8 cellular contexts compared by ENCODE assay signal in genomic region chr12:123532808-123533649, GRCh38. TPM values are rescaled to one million over a fixed set of nuclear protein-coding genes. Genes with fewer than 3 reads are reported as not detected.
A peak's percentile ranks its signal among the peaks of the same experiment; 100 is the strongest.
DNase-seq lines count a peak whose midpoint lies in the region; ATAC-seq, FAIRE-seq and TF ChIP-seq lines count a peak whose summit lies in the region.

No MANE protein-coding gene starts in this region.

- peak overlapping the region; percentile 95 for H3K4me2 ChIP-seq in A549

- H3K27me3 Mint-ChIP-seq in dendritic cell treated with granulocyte-macrophage colony-stimulating factor and Interleukin-4, amounts not matched to agents 40 ng/mL and 50 ng/mL, for 4 days, result peaks cover 71% of the 10 kb centered on the region

- intact Hi-C loops in dendritic cell treated with granulocyte-macrophage colony-stimulating factor and Interleukin-4, amounts not matched to agents 40 ng/mL and 50 ng/mL, for 4 days (cut with micrococcal nuclease), result loop anchor here (1.0 to 2.0 kb wide), 2 partner anchors 26 to 49 kb away; no protein-coding TSS in a partner anchor
- intact Hi-C loops in left colon (cut with DNase I, micrococcal nuclease), result no loop called here

- no peak for TF ChIP-seq CTCF in A549 (IDR thresholded peaks at IDR 0.05)

- H3K4me3 ChIP-seq in A549, result peak overlapping the region; percentile 60

- no peak for FAIRE-seq in A549 (lab: Jason Lieb, UNC)

- 7% methylated on average over 22 of the region's 79 CpGs for WGBS in A549 (ENCODE audit: missing lambda C conversion rate)

- no peak for TF ChIP-seq EP300 in A549 (IDR thresholded peaks at IDR 0.05)

- H3K36me3 Mint-ChIP-seq in dendritic cell treated with granulocyte-macrophage colony-stimulating factor and Interleukin-4, amounts not matched to agents 40 ng/mL and 50 ng/mL, for 4 days (ENCODE audit: low read depth), result peaks cover 28% of the 10 kb centered on the region

- H3K4me1 Mint-ChIP-seq in dendritic cell treated with granulocyte-macrophage colony-stimulating factor and Interleukin-4, amounts not matched to agents 40 ng/mL and 50 ng/mL, for 4 days (ENCODE audit: low read depth), result peaks cover 33% of the 10 kb centered on the region

- H3K27ac Mint-ChIP-seq in dendritic cell treated with granulocyte-macrophage colony-stimulating factor and Interleukin-4, amounts not matched to agents 40 ng/mL and 50 ng/mL, for 4 days, result peak overlapping the region; percentile 84

- POLR2A ChIA-PET in A549 (lab: Yijun Ruan, JAX), result interaction anchor here (0.6 to 0.7 kb wide), 2 partner anchors 8 to 72 kb away, joined by 4 to 5 read pairs; no protein-coding TSS in a partner anchor

- no peaks in the 10 kb centered on the region for H3K9me3 Mint-ChIP-seq in dendritic cell treated with granulocyte-macrophage colony-stimulating factor and Interleukin-4, amounts not matched to agents 40 ng/mL and 50 ng/mL, for 4 days

- H3K9me3 ChIP-seq in A549, result no peaks in the 10 kb centered on the region

- no peak for TF ChIP-seq POLR2A in A549 (IDR thresholded peaks at IDR 0.05; ENCODE audit: low read length)

- TF ChIP-seq RAD21 in A549 (conservative IDR thresholded peaks at IDR 0.05 in 1 of 2, IDR thresholded peaks at IDR 0.05 in 1 of 2), result no peak

- peak overlapping the region; percentile 91 to 100 for H3K27ac ChIP-seq in A549

- CTCF ChIA-PET in A549 (lab: Yijun Ruan, JAX), result interaction anchor here (0.7 to 2.4 kb wide), 13 partner anchors 9 to 306 kb away, joined by 3 to 9 read pairs (median 4); partner anchors contain the start of genes DDX55, SNRNP35 and TMED2

- peaks cover 19% of the 10 kb centered on the region for H3K4me1 ChIP-seq in A549

- peak overlapping the region; percentile 80 for H3K4me3 Mint-ChIP-seq in dendritic cell treated with granulocyte-macrophage colony-stimulating factor and Interleukin-4, amounts not matched to agents 40 ng/mL and 50 ng/mL, for 4 days

- ATAC-seq in A549, result peak; percentile 64 to 66; a peak in 5 of 6 replicates
- peak; percentile 17 for ATAC-seq in GM21423 (IDR thresholded peaks at IDR 0.05; ENCODE audit: unreplicated experiment)
- peak; percentile 45 for ATAC-seq in left colon
- peak; percentile 59 for ATAC-seq in stimulated activated naive CD8-positive, alpha-beta T cell treated with anti-CD3 and anti-CD28 coated beads, Interleukin-15, Interleukin-2, amounts not matched to agents 100 U/mL and 50 U/mL, for 24 hours
- no peak for ATAC-seq in HG02840 (IDR thresholded peaks at IDR 0.05; ENCODE audit: low FRiP score, unreplicated experiment)

- in situ Hi-C loops in SK-MEL-5 (cut with HindIII; ENCODE audit: low pct_unique_long_range_greater_than_20kb, low sequenced_read_pairs), result no loop called here

- DNase-seq in A549 (ENCODE audit: low read depth in 1 of 2, low spot score in 1 of 2) (peak; percentile 30 to 67), SK-MEL-5 (ENCODE audit: low read depth, low spot score) (peak; percentile 35), left colon (peak; percentile 30 to 38), mesenteric fat pad (ENCODE audit: low spot score) (no peak)
- DNase-seq in stimulated activated naive CD8-positive, alpha-beta T cell treated with anti-CD3 and anti-CD28 coated beads, Interleukin-15, Interleukin-2, amounts not matched to agents 100 U/mL and 50 U/mL, for 24 hours, result peak; percentile 16

TF ChIP-seq in A549, 52 proteins besides CTCF, POLR2A, EP300 and RAD21:
- TF ChIP-seq ZFP36 (IDR thresholded peaks at IDR 0.05; ENCODE audit: borderline replicate concordance, partially characterized antibody) (peak; percentile 83), JUN (IDR thresholded peaks at IDR 0.05) (peak in 1 of 2 experiments; percentile 27; a peak in 1 of 5 replicates), FOXS1 (CRISPR knock-in tag; IDR thresholded peaks at IDR 0.05) (no peak), HOXB13 (CRISPR knock-in tag; IDR thresholded peaks at IDR 0.05; ENCODE audit: low read depth) (no peak), PHF8 (IDR thresholded peaks at IDR 0.05; ENCODE audit: borderline replicate concordance, low read depth) (peak; percentile 15; the same call in 1 of the 2 replicates), MAX (IDR thresholded peaks at IDR 0.05) (peak; percentile 90), KDM1A (IDR thresholded peaks at IDR 0.05; ENCODE audit: low read depth) (peak; percentile 91; the same call in 1 of the 2 replicates), CHD4 (IDR thresholded peaks at IDR 0.05; ENCODE audit: borderline replicate concordance) (peak; percentile 87), CHD2 (IDR thresholded peaks at IDR 0.05; ENCODE audit: low read length, partially characterized antibody) (no peak)
- TF ChIP-seq, protein P1, sequence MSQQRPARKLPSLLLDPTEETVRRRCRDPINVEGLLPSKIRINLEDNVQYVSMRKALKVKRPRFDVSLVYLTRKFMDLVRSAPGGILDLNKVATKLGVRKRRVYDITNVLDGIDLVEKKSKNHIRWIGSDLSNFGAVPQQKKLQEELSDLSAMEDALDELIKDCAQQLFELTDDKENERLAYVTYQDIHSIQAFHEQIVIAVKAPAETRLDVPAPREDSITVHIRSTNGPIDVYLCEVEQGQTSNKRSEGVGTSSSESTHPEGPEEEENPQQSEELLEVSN (IDR thresholded peaks at IDR 0.05; ENCODE audit: borderline replicate concordance, low read depth), result peak; percentile 83

RNA-seq across cellular contexts. Expression of gene RILPL1, which starts 0.5 kb away (rescaled TPM):
- polyA plus RNA-seq in A549 (2011; rRNA removed), result 14.2 and 15.5 TPM in 2 replicates
- polyA plus RNA-seq in A549 (2012; cell fraction: cytosol; rRNA removed), result 18.3 and 18.7 TPM in 2 replicates
- 43.8 and 48.1 TPM in 2 replicates for polyA plus RNA-seq in A549 (2012; cell fraction: nucleus; rRNA removed)
- polyA plus RNA-seq in A549 (2017; fragmentation: RNase III; extraction: RNeasy Plus Mini Kit Qiagen cat#74134 plus additional on column Dnase treatment), result 7.0 to 8.7 TPM (median 8.0 TPM) in 3 replicates
- 6.7 and 9.6 TPM in 2 replicates for polyA minus RNA-seq in A549 (2011; rRNA and poly(A)+ RNA removed)
- total RNA-seq in SK-MEL-5 (2014; rRNA removed; shearing (Covaris generic)), result 11.3 and 16.5 TPM in 2 replicates
- 13.1 and 13.7 TPM in 2 replicates for polyA plus RNA-seq in SK-MEL-5 (2015; cell fraction: cytosol; rRNA removed)
- polyA plus RNA-seq in SK-MEL-5 (2015; cell fraction: nucleus; rRNA removed), result 46.9 and 57.4 TPM in 2 replicates
- total RNA-seq in left colon, result 1 to 10 TPM; 4.3 to 4.9 TPM
- 17.9 TPM for total RNA-seq in mesenteric fat pad

RNA-seq across cellular contexts. Expression of gene TMED2, which starts 51.3 kb away (rescaled TPM):
- polyA plus RNA-seq in A549 (2011; rRNA removed) (292 and 361 TPM in 2 replicates), A549 (2017; fragmentation: RNase III; extraction: RNeasy Plus Mini Kit Qiagen cat#74134 plus additional on column Dnase treatment) (146 to 154 TPM (median 154 TPM) in 3 replicates)
- 120 and 156 TPM in 2 replicates for polyA plus RNA-seq in A549 (2012; cell fraction: cytosol; rRNA removed)
- 45.8 and 59.5 TPM in 2 replicates for polyA plus RNA-seq in A549 (2012; cell fraction: nucleus; rRNA removed)
- polyA minus RNA-seq in A549 (2011; rRNA and poly(A)+ RNA removed), result 111 and 121 TPM in 2 replicates
- total RNA-seq in SK-MEL-5 (2014; rRNA removed; shearing (Covaris generic)), result 537 and 558 TPM in 2 replicates
- 305 and 336 TPM in 2 replicates for polyA plus RNA-seq in SK-MEL-5 (2015; cell fraction: cytosol; rRNA removed)
- polyA plus RNA-seq in SK-MEL-5 (2015; cell fraction: nucleus; rRNA removed), result 72.8 and 103 TPM in 2 replicates
- total RNA-seq in left colon (100 to 1,000 TPM; 229 to 262 TPM), mesenteric fat pad (241 TPM)
